8 cellular contexts compared by ENCODE assay signal in the genomic region with DNA sequence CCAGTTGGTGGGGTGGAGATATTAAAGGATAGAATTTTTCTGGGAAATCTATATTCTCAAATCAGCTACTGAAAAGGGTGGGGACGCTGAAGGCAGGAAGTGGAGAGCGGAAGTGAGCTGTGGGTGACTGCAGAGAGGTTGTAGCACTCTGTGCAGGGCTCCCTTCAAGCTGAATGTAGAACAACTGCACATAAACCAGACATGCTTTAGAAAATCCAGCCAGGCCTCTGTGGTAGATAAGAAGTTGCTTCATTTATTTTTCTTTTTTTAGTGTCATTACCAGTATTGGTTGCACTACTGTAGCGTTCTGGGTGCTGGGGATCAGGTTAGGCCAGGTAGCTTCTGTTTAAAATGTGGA.
A peak's percentile ranks its signal among the peaks of the same experiment; 100 is the strongest.
DNase-seq lines count a peak whose midpoint lies in the region; ATAC-seq lines count a peak whose summit lies in the region.

No MANE protein-coding gene starts in this region.

- H3K27ac ChIP-seq in Karpas-422 (ENCODE audit: low read length) (no peak overlapping the region), mesenchymal stem cell (ENCODE audit: low read length, poor library complexity, severe bottlenecking) (no peak overlapping the region)

- H3K9me3 ChIP-seq in Karpas-422 (ENCODE audit: low read length) (no peaks in the 10 kb centered on the region), mesenchymal stem cell (ENCODE audit: control insufficient read depth, low read length) (no peaks in the 10 kb centered on the region)

- no peak overlapping the region for H3K4ac ChIP-seq in mesenchymal stem cell (ENCODE audit: low read depth in 1 of 2, low read length in 2 of 2)

- no peak overlapping the region for H4K8ac ChIP-seq in mesenchymal stem cell (ENCODE audit: low read length)

- DNase-seq in Karpas-422, result peak; percentile 52
- peak; percentile 61 for DNase-seq in activated T-helper 1 cell treated with anti-CD3 and anti-CD28 coated beads, Interleukin-12 subunit alpha, Interleukin-12 subunit beta, Interleukin-2, Interleukin-4 antibody, amounts not matched to agents 30 ng/mL and 10 ng/mL and 1 ng/mL, durations not matched to agents 14 hours and 24 hours and 36 hours (ENCODE audit: low spot score)
- DNase-seq in mesenchymal stem cell, result peak; percentile 75
- no peak for DNase-seq in AG20443 (ENCODE audit: low spot score)
- DNase-seq in DMS 273 (lab: John Stamatoyannopoulos, UW; ENCODE audit: unreplicated experiment), result no peak
- DNase-seq in middle frontal gyrus (ENCODE audit: extremely low spot score, low spot score), result no peak

- H3K4me3 ChIP-seq in GM08714 (ENCODE audit: low read length) (peak overlapping the region; percentile 38; the same call in 1 of the 2 replicates), Karpas-422 (ENCODE audit: low read length) (no peak overlapping the region), mesenchymal stem cell (ENCODE audit: insufficient read depth in 1 of 2, low read depth in 1 of 2, low read length in 2 of 2) (no peak overlapping the region)

- peak; percentile 86 for ATAC-seq in GM21723 (IDR thresholded peaks at IDR 0.05; ENCODE audit: unreplicated experiment)

- peak overlapping the region; percentile 98 for H3K27ac Mint-ChIP-seq in activated T-helper 1 cell treated with anti-CD3 and anti-CD28 coated beads, Interleukin-12 subunit alpha, Interleukin-12 subunit beta, Interleukin-2, Interleukin-4 antibody, amounts not matched to agents 30 ng/mL and 10 ng/mL and 1 ng/mL, durations not matched to agents 14 hours and 24 hours and 36 hours

- H3K18ac ChIP-seq in mesenchymal stem cell (ENCODE audit: low read depth in 1 of 2, low read length in 2 of 2), result no peak overlapping the region

- H3K14ac ChIP-seq in mesenchymal stem cell (ENCODE audit: low read length in 2 of 2), result no peak overlapping the region

- peaks cover 33% of the 10 kb centered on the region for H3K79me1 ChIP-seq in mesenchymal stem cell (replicated peaks; ENCODE audit: low read length, poor library complexity, severe bottlenecking)

- H4K91ac ChIP-seq in mesenchymal stem cell (ENCODE audit: low read length), result no peak overlapping the region

- H3K79me2 ChIP-seq in Karpas-422 (ENCODE audit: low read length), result no peaks in the 10 kb centered on the region

- H4K20me1 ChIP-seq in Karpas-422 (ENCODE audit: insufficient read depth, low read depth, low read length), result no peaks in the 10 kb centered on the region

- H3K9ac ChIP-seq in Karpas-422 (ENCODE audit: low read length) (no peak overlapping the region), mesenchymal stem cell (ENCODE audit: low read length) (no peak overlapping the region)

- WGBS in mesenchymal stem cell, result 39% methylated on average over 2 of the region's 3 CpGs

- no peak overlapping the region for H2AK5ac ChIP-seq in mesenchymal stem cell (ENCODE audit: low read length, severe bottlenecking)

- H3K4me3 Mint-ChIP-seq in activated T-helper 1 cell treated with anti-CD3 and anti-CD28 coated beads, Interleukin-12 subunit alpha, Interleukin-12 subunit beta, Interleukin-2, Interleukin-4 antibody, amounts not matched to agents 30 ng/mL and 10 ng/mL and 1 ng/mL, durations not matched to agents 14 hours and 24 hours and 36 hours, result peak overlapping the region; percentile 82

- H2BK12ac ChIP-seq in mesenchymal stem cell (ENCODE audit: low read length in 2 of 2), result no peak overlapping the region

- H2BK120ac ChIP-seq in mesenchymal stem cell (ENCODE audit: low read depth, low read length), result no peak overlapping the region

- H3K36me3 ChIP-seq in Karpas-422 (ENCODE audit: insufficient read depth, low read length), result no peaks in the 10 kb centered on the region
- H3K36me3 ChIP-seq in mesenchymal stem cell (ENCODE audit: control insufficient read depth in 1 of 2, insufficient read depth in 2 of 2, low read depth in 1 of 2, low read length in 2 of 2), result no peaks in the 10 kb centered on the region

- no peaks in the 10 kb centered on the region for H3K27me3 Mint-ChIP-seq in activated T-helper 1 cell treated with anti-CD3 and anti-CD28 coated beads, Interleukin-12 subunit alpha, Interleukin-12 subunit beta, Interleukin-2, Interleukin-4 antibody, amounts not matched to agents 30 ng/mL and 10 ng/mL and 1 ng/mL, durations not matched to agents 14 hours and 24 hours and 36 hours (ENCODE audit: insufficient read depth)

- peak overlapping the region; percentile 44; the same call in 1 of the 2 replicates for H2AFZ ChIP-seq in Karpas-422 (ENCODE audit: low read length)
- no peak overlapping the region for H2AFZ ChIP-seq in mesenchymal stem cell (ENCODE audit: low read depth, low read length)

- H3K27me3 ChIP-seq in Karpas-422 (ENCODE audit: low read length), result no peaks in the 10 kb centered on the region
- peaks cover 0 to 9% of the 10 kb centered on the region in 2 experiments for H3K27me3 ChIP-seq in mesenchymal stem cell (ENCODE audit: control insufficient read depth in 1 of 2, insufficient read depth in 1 of 2, low read length in 2 of 2)

- H3K4me1 ChIP-seq in Karpas-422 (ENCODE audit: low read length), result peaks cover 11% of the 10 kb centered on the region
- H3K4me1 ChIP-seq in mesenchymal stem cell (ENCODE audit: control insufficient read depth, insufficient read depth, low read depth, low read length), result peaks cover 6% of the 10 kb centered on the region

- no peak overlapping the region for H2BK5ac ChIP-seq in mesenchymal stem cell (ENCODE audit: low read depth, low read length, poor library complexity, severe bottlenecking)

- no peak overlapping the region for H3K23ac ChIP-seq in mesenchymal stem cell (ENCODE audit: low read length in 2 of 2)

- H3K9me2 ChIP-seq in Karpas-422 (replicated peaks; ENCODE audit: insufficient read depth, low read length), result no peaks in the 10 kb centered on the region

- peak overlapping the region; percentile 33 for H3K4me2 ChIP-seq in Karpas-422 (ENCODE audit: low read depth, low read length, poor library complexity, severe bottlenecking)
- no peak overlapping the region for H3K4me2 ChIP-seq in mesenchymal stem cell (ENCODE audit: low read length, poor library complexity, severe bottlenecking)

- peaks cover 3% of the 10 kb centered on the region for H3K9me3 Mint-ChIP-seq in activated T-helper 1 cell treated with anti-CD3 and anti-CD28 coated beads, Interleukin-12 subunit alpha, Interleukin-12 subunit beta, Interleukin-2, Interleukin-4 antibody, amounts not matched to agents 30 ng/mL and 10 ng/mL and 1 ng/mL, durations not matched to agents 14 hours and 24 hours and 36 hours

- H3K36me3 Mint-ChIP-seq in activated T-helper 1 cell treated with anti-CD3 and anti-CD28 coated beads, Interleukin-12 subunit alpha, Interleukin-12 subunit beta, Interleukin-2, Interleukin-4 antibody, amounts not matched to agents 30 ng/mL and 10 ng/mL and 1 ng/mL, durations not matched to agents 14 hours and 24 hours and 36 hours (ENCODE audit: low read depth), result peaks cover 2% of the 10 kb centered on the region

- H3K4me1 Mint-ChIP-seq in activated T-helper 1 cell treated with anti-CD3 and anti-CD28 coated beads, Interleukin-12 subunit alpha, Interleukin-12 subunit beta, Interleukin-2, Interleukin-4 antibody, amounts not matched to agents 30 ng/mL and 10 ng/mL and 1 ng/mL, durations not matched to agents 14 hours and 24 hours and 36 hours (ENCODE audit: low read depth), result peaks cover 92% of the 10 kb centered on the region

- no peak overlapping the region for H2BK15ac ChIP-seq in mesenchymal stem cell (ENCODE audit: low read depth, poor library complexity, severe bottlenecking)

- intact Hi-C loops in activated T-helper 1 cell treated with anti-CD3 and anti-CD28 coated beads, Interleukin-12 subunit alpha, Interleukin-12 subunit beta, Interleukin-2, Interleukin-4 antibody, amounts not matched to agents 30 ng/mL and 10 ng/mL and 1 ng/mL, durations not matched to agents 14 hours and 24 hours and 36 hours (cut with micrococcal nuclease), result loop anchor here (5.0 kb wide), 1 partner anchor 53 kb away; no protein-coding TSS in a partner anchor

Comparison
In these comparisons a context has a peak if more than half of its experiments do, and no peak if none do; other contexts are left out.
1. DNase-seq: peak in Karpas-422 (single experiment), activated T-helper 1 cell treated with anti-CD3 and anti-CD28 coated beads, Interleukin-12 subunit alpha, Interleukin-12 subunit beta, Interleukin-2, Interleukin-4 antibody, amounts not matched to agents 30 ng/mL and 10 ng/mL and 1 ng/mL, durations not matched to agents 14 hours and 24 hours and 36 hours (single experiment) and mesenchymal stem cell (single experiment); none in AG20443 (single experiment), DMS 273 (single experiment) and middle frontal gyrus (single experiment).